Comparison of ENCODE assay signal across 8 cellular contexts in the genomic region with DNA sequence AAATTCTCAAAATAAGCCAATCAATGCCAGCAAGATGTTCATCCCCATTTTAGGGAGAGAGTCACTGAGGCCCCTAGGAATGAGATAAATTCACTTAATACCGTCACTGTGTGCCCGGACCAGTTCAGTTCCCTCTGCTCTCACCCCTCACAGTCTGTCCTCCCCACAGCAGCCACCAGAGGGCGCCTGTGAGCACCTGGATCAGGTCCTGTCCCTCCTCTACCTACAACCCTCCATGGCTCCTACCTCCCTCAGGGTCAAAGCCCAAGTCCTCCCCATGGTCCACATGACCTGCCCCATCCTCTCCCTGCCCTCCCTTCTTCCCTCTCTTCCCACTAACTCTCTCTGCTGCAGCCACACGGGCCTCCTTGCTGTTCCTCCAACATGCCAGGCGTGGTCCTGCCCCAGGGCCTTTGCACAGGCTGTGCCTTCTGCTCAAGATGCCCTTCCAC. TPM values are rescaled to one million over a fixed set of nuclear protein-coding genes. Genes with fewer than 3 reads are reported as not detected.
A peak's percentile ranks its signal among the peaks of the same experiment; 100 is the strongest.
DNase-seq lines count a peak whose midpoint lies in the region; ATAC-seq and TF ChIP-seq lines count a peak whose summit lies in the region.

No MANE protein-coding gene starts in this region.

- no peaks in the 10 kb centered on the region for H3K36me3 ChIP-seq in adrenal gland (replicated peaks in 1 of 2)

- peak; percentile 31 to 49 for DNase-seq in NCI-H524 (lab: John Stamatoyannopoulos, UW)
- no peak for DNase-seq in NCI-H524 treated with DMSO at 0.1 percent for 48 hours (lab: John Stamatoyannopoulos, UW)
- DNase-seq in T-helper 22 cell (ENCODE audit: low read depth): peak; percentile 31
- peak; percentile 50 to 85 (median 67) for DNase-seq in adrenal gland
- peak in 1 of 2 donors; percentile 73 for DNase-seq in left colon
- DNase-seq in stimulated activated CD8-positive, alpha-beta memory T cell treated with anti-CD3 and anti-CD28 coated beads, Interleukin-15, amount 100 ng/mL, for 24 hours (ENCODE audit: low read depth): peak; percentile 69

- peak; percentile 59 for ATAC-seq in left colon
- no peak for ATAC-seq in GM21528 (IDR thresholded peaks at IDR 0.05; ENCODE audit: low FRiP score, unreplicated experiment)
- no peak for ATAC-seq in GM19351 (IDR thresholded peaks at IDR 0.05; ENCODE audit: unreplicated experiment)

- TF ChIP-seq CTCF in adrenal gland (IDR thresholded peaks at IDR 0.05): peak; percentile 55 to 78 (median 67)

- WGBS in adrenal gland, 4 donors: 37 to 45% (median 40%) methylated on average over 5 of the region's 5 CpGs

- H3K4me1 ChIP-seq in adrenal gland (replicated peaks in 1 of 2): no peaks in the 10 kb centered on the region

- no peaks in the 10 kb centered on the region for H3K27me3 ChIP-seq in adrenal gland

- H3K9me3 ChIP-seq in adrenal gland (replicated peaks in 1 of 3): no peaks in the 10 kb centered on the region

- TF ChIP-seq POLR2A in adrenal gland (IDR thresholded peaks at IDR 0.05): no peak

- H3K4me3 ChIP-seq in adrenal gland: no peak overlapping the region

- intact Hi-C loops in adrenal gland (cut with DNase I): loop anchor here in 1 of 2 donors (5.0 kb wide), 1 partner anchor 148 kb away; no protein-coding TSS in a partner anchor
- intact Hi-C loops in left colon (cut with DNase I, micrococcal nuclease): loop anchor here (5.0 to 10.0 kb wide), 3 partner anchors 120 to 153 kb away; no protein-coding TSS in a partner anchor

- H3K27ac ChIP-seq in adrenal gland: no peak overlapping the region

RNA-seq across cellular contexts. Expression of gene NFIC, which starts 42.0 kb away (rescaled TPM):
- 100 to 1,000 TPM; 124 to 329 (median 236) TPM for total RNA-seq in adrenal gland
- 100 to 1,000 TPM in 1 of 3 donors, 10 to 100 TPM in 2; 34.9 to 154 (median 69.2) TPM for polyA plus RNA-seq in adrenal gland
- 10 to 100 TPM; 52.4 to 57.8 TPM for total RNA-seq in left colon
